13 cellular contexts compared by ENCODE assay signal in the genomic region with DNA sequence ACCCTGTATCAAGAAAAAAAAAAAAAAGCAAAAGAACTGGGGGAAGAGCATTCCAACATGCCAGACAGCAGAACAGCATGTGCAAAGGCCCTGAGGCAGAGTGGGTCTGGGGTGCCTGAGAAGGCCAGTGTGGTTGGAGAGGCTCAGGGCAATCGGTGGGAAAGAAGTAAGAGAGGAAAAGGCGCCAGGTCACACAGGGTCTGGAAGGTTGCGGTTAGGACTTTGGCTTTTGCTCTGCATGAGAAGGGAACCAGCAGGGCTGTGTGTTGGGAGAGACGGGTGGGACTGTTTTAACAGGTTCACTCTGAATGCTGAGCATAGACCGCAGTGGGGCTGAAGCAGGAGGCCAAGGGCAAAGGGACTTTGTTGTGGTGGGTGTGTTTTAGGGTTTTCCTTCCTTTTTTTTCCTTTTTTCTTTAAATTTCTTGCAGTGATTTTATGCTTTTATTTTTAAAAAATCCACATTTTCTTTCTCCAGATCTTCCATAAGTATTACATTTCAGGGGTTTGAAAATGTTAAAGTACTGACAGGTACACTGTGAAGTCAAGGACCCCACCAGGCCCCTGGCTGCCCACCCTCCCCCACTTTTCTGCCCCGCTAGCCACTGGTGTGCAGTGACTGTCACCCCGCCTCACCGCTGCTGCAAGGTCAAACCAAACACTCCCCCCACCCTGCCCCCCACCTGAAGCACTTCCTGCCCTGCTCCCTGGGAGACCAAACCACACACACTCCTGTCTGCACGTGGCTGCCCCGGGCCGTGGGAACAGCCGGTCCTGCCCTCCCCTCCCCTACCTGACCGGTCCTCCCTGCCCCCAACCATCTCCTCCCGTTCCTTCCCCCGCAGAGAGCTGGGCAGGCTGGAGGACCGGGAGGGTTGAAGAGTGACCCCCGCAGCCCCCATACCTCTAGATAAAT. TPM values are rescaled to one million over a fixed set of nuclear protein-coding genes. Genes with fewer than 3 reads are reported as not detected.
DNase-seq lines count a peak whose midpoint lies in the region; ATAC-seq and TF ChIP-seq lines count a peak whose summit lies in the region.
"Had no signal": no experiment of that assay in that cellular context is flagged by ENCODE, and none has a peak within 500 bp of the region (broad histone marks: within the 10 kb centered on the region; RNA-seq: fewer than 3 reads in every experiment).

No MANE protein-coding gene starts in this region.

- DNase-seq in activated T-helper 9 cell treated with anti-CD3 and anti-CD28 coated beads, Interleukin-2, amount 50 U/mL, for 16 hours (ENCODE audit: low read depth) = peak; percentile 10
- DNase-seq in lower lobe of right lung (no peak), colonic mucosa (no peak), AG08395 (ENCODE audit: low spot score) (no peak), psoas muscle (no peak)
- DNase-seq: dermis blood vessel endothelial cell, NCI-H2171 treated with DMSO at 0.1 percent for 48 hours, sigmoid colon, WERI-Rb-1 had no signal

- peak overlapping the region in 2 of 11 experiments; percentile 12 to 25; a peak in 3 of 22 replicates for H3K9ac ChIP-seq in BLaER1 treated with 17β-estradiol and CSF1 and Interleukin-3, amounts not matched to agents 10 nM and 100 nM
- no peak overlapping the region for H3K9ac ChIP-seq in colonic mucosa (ENCODE audit: low read depth in 2 of 2, low read length in 2 of 2)

- H3K27me3 ChIP-seq in BLaER1 treated with 17β-estradiol and CSF1 and Interleukin-3, amounts not matched to agents 10 nM and 100 nM = no peaks in the 10 kb centered on the region
- H3K27me3 ChIP-seq in lower lobe of right lung (ENCODE audit: low read depth) (peaks cover 6% of the 10 kb centered on the region), colonic mucosa (no peaks in the 10 kb centered on the region), psoas muscle (ENCODE audit: insufficient read depth in 3 of 3, low read length in 2 of 3) (peaks cover 0 to 41% (median 7%) of the 10 kb centered on the region in 3 donors)

- no peak for TF ChIP-seq CTCF in lower lobe of right lung (IDR thresholded peaks at IDR 0.05)
- TF ChIP-seq CTCF in colonic mucosa (IDR thresholded peaks at IDR 0.05) = no peak
- TF ChIP-seq CTCF in psoas muscle (IDR thresholded peaks at IDR 0.05) = no peak

- 33 to 40% (median 35%) methylated on average over 17 of the region's 17 CpGs for WGBS in psoas muscle, 3 donors

- H3K4me1 Mint-ChIP-seq in IgD-negative memory B cell = peaks cover 41 to 55% (median 42%) of the 10 kb centered on the region in 3 donors

- H3K27ac Mint-ChIP-seq in IgD-negative memory B cell = peak overlapping the region; percentile 40 to 96 (median 47)

- H3K27me3 Mint-ChIP-seq in IgD-negative memory B cell = peaks cover 1% of the 10 kb centered on the region

- peak overlapping the region; percentile 49 to 91 (median 77) for H3K4me3 Mint-ChIP-seq in IgD-negative memory B cell

- ATAC-seq in lower lobe of right lung (peak; percentile 32 to 44), HG02623 (IDR thresholded peaks at IDR 0.05; ENCODE audit: unreplicated experiment) (no peak), psoas muscle (no peak)

- H3K9me3 ChIP-seq in BLaER1 treated with 17β-estradiol and CSF1 and Interleukin-3, amounts not matched to agents 10 nM and 100 nM (replicated peaks in 1 of 11) = no peaks in the 10 kb centered on the region
- H3K9me3 ChIP-seq in lower lobe of right lung = no peaks in the 10 kb centered on the region
- H3K9me3 ChIP-seq in colonic mucosa = no peaks in the 10 kb centered on the region
- H3K9me3 ChIP-seq in psoas muscle = no peaks in the 10 kb centered on the region
- H3K9me3 ChIP-seq: sigmoid colon, thoracic aorta had no signal

- H3K36me3 Mint-ChIP-seq in IgD-negative memory B cell = peaks cover 6% of the 10 kb centered on the region

- peak overlapping the region in 3 of 11 experiments; percentile 7 to 40 (median 26); a peak in 5 of 22 replicates for H3K27ac ChIP-seq in BLaER1 treated with 17β-estradiol and CSF1 and Interleukin-3, amounts not matched to agents 10 nM and 100 nM
- H3K27ac ChIP-seq in lower lobe of right lung (no peak overlapping the region), colonic mucosa (no peak overlapping the region), psoas muscle (no peak overlapping the region)
- H3K27ac ChIP-seq: sigmoid colon, thoracic aorta, WERI-Rb-1 had no signal

- H3K4me1 ChIP-seq in BLaER1 treated with 17β-estradiol and CSF1 and Interleukin-3, amounts not matched to agents 10 nM and 100 nM = peaks cover 35 to 99% (median 71%) of the 10 kb centered on the region in 10 experiments
- H3K4me1 ChIP-seq in lower lobe of right lung (no peaks in the 10 kb centered on the region), colonic mucosa (no peaks in the 10 kb centered on the region), psoas muscle (no peaks in the 10 kb centered on the region)
- H3K4me1 ChIP-seq: sigmoid colon had no signal

- H3K4me2 ChIP-seq in BLaER1 treated with 17β-estradiol and CSF1 and Interleukin-3, amounts not matched to agents 10 nM and 100 nM = peak overlapping the region; percentile 61 to 74 (median 68)

- intact Hi-C loops in lower lobe of right lung (cut with DNase I) (no loop called here), colonic mucosa (cut with DNase I) (no loop called here), psoas muscle (cut with DNase I) (no loop called here)

- no peaks in the 10 kb centered on the region for H3K9me3 Mint-ChIP-seq in IgD-negative memory B cell

- H3K36me3 ChIP-seq in BLaER1 treated with 17β-estradiol and CSF1 and Interleukin-3, amounts not matched to agents 10 nM and 100 nM = peaks cover 0 to 26% (median 0%) of the 10 kb centered on the region in 11 experiments; a peak in 7 of 22 replicates
- no peaks in the 10 kb centered on the region for H3K36me3 ChIP-seq in lower lobe of right lung
- H3K36me3 ChIP-seq in colonic mucosa = no peaks in the 10 kb centered on the region
- no peaks in the 10 kb centered on the region for H3K36me3 ChIP-seq in psoas muscle (ENCODE audit: insufficient read depth in 1 of 2, low read depth in 1 of 2)
- H3K36me3 ChIP-seq: sigmoid colon, thoracic aorta had no signal

- H4K20me1 ChIP-seq in BLaER1 treated with 17β-estradiol and CSF1 and Interleukin-3, amounts not matched to agents 10 nM and 100 nM = peaks cover 0 to 30% (median 9%) of the 10 kb centered on the region in 11 experiments; a peak in 7 of 22 replicates

- no peak overlapping the region for H3K4me3 ChIP-seq in BLaER1 treated with 17β-estradiol and CSF1 and Interleukin-3, amounts not matched to agents 10 nM and 100 nM
- no peak overlapping the region for H3K4me3 ChIP-seq in lower lobe of right lung
- no peak overlapping the region for H3K4me3 ChIP-seq in colonic mucosa
- H3K4me3 ChIP-seq in psoas muscle = no peak overlapping the region
- H3K4me3 ChIP-seq: sigmoid colon, thoracic aorta had no signal

RNA-seq across cellular contexts. Expression of gene DTX1, which starts 30.0 kb away (rescaled TPM):
- polyA plus RNA-seq in IgD-negative memory B cell (0.61 TPM), psoas muscle (under 1 TPM; 0.59 to 0.86 (median 0.69) TPM)
- total RNA-seq in lower lobe of right lung (6.8 TPM), colonic mucosa (1 to 10 TPM in 1 of 2 donors, under 1 TPM in 1; 0.82 to 1.3 TPM), psoas muscle (1 to 10 TPM in 2 of 4 donors, under 1 TPM in 2; 0.49 to 2.4 (median 1.2) TPM)

RNA-seq across cellular contexts. Expression of gene RASAL1, which starts 49.1 kb away (rescaled TPM):
- polyA plus RNA-seq in IgD-negative memory B cell (not detected), psoas muscle (not detected)
- total RNA-seq in lower lobe of right lung (0.41 TPM), colonic mucosa (10 to 100 TPM in 1 of 2 donors, 1 to 10 TPM in 1; 9.0 to 10.2 TPM), psoas muscle (under 1 TPM in 1 of 4 donors, not detected in 3; 0.89 TPM)

Comparison
In these comparisons a context has a peak if more than half of its experiments do, and no peak if none do; other contexts are left out.
1. ATAC-seq: peak in lower lobe of right lung (2 of 2); none in HG02623 (single experiment) and psoas muscle (0 of 4).